In the genomic region with DNA sequence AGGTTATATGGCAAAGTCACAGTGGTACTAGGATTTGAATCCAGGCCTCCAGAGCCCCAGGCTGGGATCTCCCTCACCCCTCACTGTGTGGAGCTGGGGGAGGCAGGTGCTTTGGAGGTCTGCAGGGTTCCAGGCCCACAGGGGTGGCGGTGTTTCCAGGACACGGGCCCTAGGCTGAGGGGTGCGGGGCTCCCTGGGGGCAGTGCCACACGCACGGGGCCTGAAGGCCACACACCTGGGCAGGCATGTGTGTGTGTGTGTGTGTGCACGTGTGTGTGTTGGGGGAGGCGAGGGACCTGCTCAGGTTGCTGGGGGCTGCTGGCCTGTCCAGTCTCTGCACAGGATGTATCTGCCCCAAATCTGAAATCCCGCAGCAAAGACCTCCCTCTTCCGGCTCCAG, we compare ENCODE assay signal across 19 cellular contexts. TPM values are rescaled to one million over a fixed set of nuclear protein-coding genes. Genes with fewer than 3 reads are reported as not detected.
DNase-seq lines count a peak whose midpoint lies in the region; ATAC-seq and TF ChIP-seq lines count a peak whose summit lies in the region.
"Had no signal": no experiment of that assay in that cellular context is flagged by ENCODE, and none has a peak within 500 bp of the region (broad histone marks: within the 10 kb centered on the region; RNA-seq: fewer than 3 reads in every experiment).

No MANE protein-coding gene starts in this region.

- TF ChIP-seq CTCF in CD4-positive, alpha-beta T cell (IDR thresholded peaks at IDR 0.05): no peak

- H3K27ac ChIP-seq in CD4-positive, alpha-beta T cell (ENCODE audit: low read depth, low read length): no peak overlapping the region
- H3K27ac ChIP-seq in GM23248: no peak overlapping the region
- H3K27ac ChIP-seq: 22Rv1, A549, C4-2B had no signal

- CTCF ChIA-PET in CD4-positive, alpha-beta T cell (lab: Charles Lee): interaction anchor here (0.7 kb wide), 1 partner anchor 41 kb away, joined by 3 read pairs; no protein-coding TSS in a partner anchor

- H3K27me3 Mint-ChIP-seq in activated naive CD4-positive, alpha-beta T cell treated with anti-CD3 and anti-CD28 coated beads, Interleukin-2, amount 50 U/mL, for 24 hours: no peaks in the 10 kb centered on the region
- H3K27me3 Mint-ChIP-seq in CD4-positive, alpha-beta T cell: no peaks in the 10 kb centered on the region
- no peaks in the 10 kb centered on the region for H3K27me3 Mint-ChIP-seq in T-helper 17 cell

- no peaks in the 10 kb centered on the region for H3K36me3 ChIP-seq in GM23248 (ENCODE audit: low read depth)

- H3K4me1 ChIP-seq in GM23248 (ENCODE audit: insufficient read depth): peaks cover 17% of the 10 kb centered on the region

- H3K4me3 Mint-ChIP-seq in activated naive CD4-positive, alpha-beta T cell treated with anti-CD3 and anti-CD28 coated beads, Interleukin-2, amount 50 U/mL, for 24 hours: no peak overlapping the region
- H3K4me3 Mint-ChIP-seq in CD4-positive, alpha-beta T cell: no peak overlapping the region
- no peak overlapping the region for H3K4me3 Mint-ChIP-seq in T-helper 17 cell
- H3K4me3 Mint-ChIP-seq: CD8-positive, alpha-beta T cell; GM23338; HFFc6 had no signal

- H3K4me2 ChIP-seq in GM23248 (ENCODE audit: unreplicated experiment): no peak overlapping the region
- H3K4me2 ChIP-seq: A549, GM23338 had no signal

- in situ Hi-C loops in GM23248 (cut with MboI): no loop called here

- H3K27me3 ChIP-seq in CD4-positive, alpha-beta T cell (ENCODE audit: control insufficient read depth, insufficient read depth, low read length): no peaks in the 10 kb centered on the region
- H3K27me3 ChIP-seq in GM23248 (replicated peaks; ENCODE audit: insufficient read depth): no peaks in the 10 kb centered on the region

- no peak for DNase-seq in activated naive CD4-positive, alpha-beta T cell (lab: John Stamatoyannopoulos, UW)
- no peak for DNase-seq in CD4-positive, alpha-beta T cell
- no peak for DNase-seq in Jurkat, Clone E6-1 (ENCODE audit: low read depth, low spot score)
- DNase-seq in T-helper 17 cell: no peak
- no peak for DNase-seq in GM23248
- DNase-seq in NCI-H187 treated with DMSO at 0.1 percent for 48 hours (lab: John Stamatoyannopoulos, UW): no peak
- DNase-seq in activated CD4-positive, alpha-beta T cell treated with anti-CD3 and anti-CD28 coated beads, Interleukin-2, amount 50 U/mL, for 48 hours: no peak
- DNase-seq: AML-193, Calu3, EL, HCEC 1CT, HFFc6 had no signal

- no peak overlapping the region for H2AFZ ChIP-seq in GM23248
- H2AFZ ChIP-seq: GM23338 had no signal

- no peaks in the 10 kb centered on the region for H3K9me3 Mint-ChIP-seq in activated naive CD4-positive, alpha-beta T cell treated with anti-CD3 and anti-CD28 coated beads, Interleukin-2, amount 50 U/mL, for 24 hours
- no peaks in the 10 kb centered on the region for H3K9me3 Mint-ChIP-seq in CD4-positive, alpha-beta T cell
- H3K9me3 Mint-ChIP-seq: CD8-positive, alpha-beta T cell; GM23338; HFFc6 had no signal

- POLR2A ChIA-PET in CD4-positive, alpha-beta T cell (lab: Charles Lee): interaction anchor here (0.6 to 1.3 kb wide), 3 partner anchors 12 to 1559 kb away, joined by 3 to 5 read pairs (median 4); partner anchors contain the start of gene SH3TC1

- peaks cover 7% of the 10 kb centered on the region for H3K36me3 Mint-ChIP-seq in activated naive CD4-positive, alpha-beta T cell treated with anti-CD3 and anti-CD28 coated beads, Interleukin-2, amount 50 U/mL, for 24 hours
- peaks cover 84% of the 10 kb centered on the region for H3K36me3 Mint-ChIP-seq in CD4-positive, alpha-beta T cell (ENCODE audit: low read depth)
- peaks cover 8% of the 10 kb centered on the region for H3K36me3 Mint-ChIP-seq in T-helper 17 cell (ENCODE audit: low read depth)

- no peaks in the 10 kb centered on the region for H4K20me1 ChIP-seq in GM23248 (ENCODE audit: insufficient read depth)

- H3K4me3 ChIP-seq in Jurkat, Clone E6-1 (ENCODE audit: low read length): peak overlapping the region; percentile 1; the same call in 1 of the 2 replicates
- H3K4me3 ChIP-seq in GM23248: no peak overlapping the region
- H3K4me3 ChIP-seq: A549, GM23338 had no signal

- H3K27ac Mint-ChIP-seq in activated naive CD4-positive, alpha-beta T cell treated with anti-CD3 and anti-CD28 coated beads, Interleukin-2, amount 50 U/mL, for 24 hours: peak overlapping the region; percentile 55
- peak overlapping the region; percentile 84 for H3K27ac Mint-ChIP-seq in CD4-positive, alpha-beta T cell
- H3K27ac Mint-ChIP-seq in T-helper 17 cell: peak overlapping the region; percentile 91
- H3K27ac Mint-ChIP-seq: GM23338, HFFc6 had no signal

- WGBS in GM23248 (ENCODE audit: low coverage in 1 of 2, low lambda C conversion rate in 2 of 2, missing lambda C conversion rate in 2 of 2), 2 experiments: 80 to 81% methylated on average over 8 of the region's 9 CpGs

- intact Hi-C loops in CD4-positive, alpha-beta T cell (cut with DNase I, micrococcal nuclease): no loop called here

- H3F3A ChIP-seq in GM23248 (ENCODE audit: insufficient read depth): peaks cover 25% of the 10 kb centered on the region

- peaks cover 14% of the 10 kb centered on the region for H3K4me1 Mint-ChIP-seq in activated naive CD4-positive, alpha-beta T cell treated with anti-CD3 and anti-CD28 coated beads, Interleukin-2, amount 50 U/mL, for 24 hours
- H3K4me1 Mint-ChIP-seq in CD4-positive, alpha-beta T cell (ENCODE audit: low read depth): peaks cover 26% of the 10 kb centered on the region
- peaks cover 24% of the 10 kb centered on the region for H3K4me1 Mint-ChIP-seq in T-helper 17 cell

- H3K9ac ChIP-seq in GM23248: no peak overlapping the region

- no peak for ATAC-seq in CD4-positive, alpha-beta T cell (ENCODE audit: poor library complexity)
- no peak for ATAC-seq in T-helper 17 cell
- ATAC-seq: A549, GM23338 had no signal

- no peaks in the 10 kb centered on the region for H3K9me2 ChIP-seq in GM23248 (ENCODE audit: insufficient read depth)

- H3K9me3 ChIP-seq in CD4-positive, alpha-beta T cell (ENCODE audit: control insufficient read depth, low read length): no peaks in the 10 kb centered on the region
- no peaks in the 10 kb centered on the region for H3K9me3 ChIP-seq in T-helper 17 cell (ENCODE audit: control insufficient read depth, low read length, poor library complexity, severe bottlenecking)
- H3K9me3 ChIP-seq in GM23248 (ENCODE audit: low read depth): no peaks in the 10 kb centered on the region
- H3K9me3 ChIP-seq: A549 had no signal

- H3K79me2 ChIP-seq in GM23248 (ENCODE audit: insufficient read depth): no peaks in the 10 kb centered on the region

RNA-seq across cellular contexts. Expression of gene SH3TC1, which starts 18.8 kb away (rescaled TPM):
- total RNA-seq in CD4-positive, alpha-beta T cell: 100 to 1,000 TPM; 119 to 127 TPM
- polyA plus RNA-seq in Jurkat, Clone E6-1 (2012; ENCODE audit: insufficient read depth, insufficient read length): 16.8 TPM
- 100 to 1,000 TPM; 134 TPM for total RNA-seq in T-helper 17 cell
- total RNA-seq in GM23248 (2014; rRNA removed; shearing (Covaris generic)): 6.5 and 9.9 TPM in 2 replicates
- polyA plus RNA-seq in GM23248 (2016; fragmentation: Nextera tagmentation; extraction: Ambion mirVana): 0.57 and 2.3 TPM in 2 replicates
- total RNA-seq: G401 had no signal
- polyA plus RNA-seq: GM23338 had no signal

RNA-seq across cellular contexts. Expression of gene HTRA3, which starts 51.7 kb away (rescaled TPM):
- not detected for total RNA-seq in CD4-positive, alpha-beta T cell
- not detected for polyA plus RNA-seq in Jurkat, Clone E6-1 (2012; ENCODE audit: insufficient read depth, insufficient read length)
- not detected for total RNA-seq in T-helper 17 cell
- total RNA-seq in GM23248 (2014; rRNA removed; shearing (Covaris generic)): 3.2 and 5.9 TPM in 2 replicates
- polyA plus RNA-seq in GM23248 (2016; fragmentation: Nextera tagmentation; extraction: Ambion mirVana): 5.2 and 5.7 TPM in 2 replicates
- total RNA-seq: Calu3; CD8-positive, alpha-beta T cell had no signal

RNA-seq across cellular contexts. Expression of gene ABLIM2, which starts 59.3 kb away (rescaled TPM):
- 1 to 10 TPM; 2.5 to 2.7 TPM for total RNA-seq in CD4-positive, alpha-beta T cell
- 1.3 TPM for polyA plus RNA-seq in Jurkat, Clone E6-1 (2012; ENCODE audit: insufficient read depth, insufficient read length)
- 1 to 10 TPM; 4.1 to 4.3 TPM for total RNA-seq in T-helper 17 cell
- total RNA-seq in GM23248 (2014; rRNA removed; shearing (Covaris generic)): not detected in 2 replicates
- not detected in 2 replicates for polyA plus RNA-seq in GM23248 (2016; fragmentation: Nextera tagmentation; extraction: Ambion mirVana)

Comparison
In these comparisons a context has a peak if more than half of its experiments do, and no peak if none do; other contexts are left out.
1. RNA of gene SH3TC1, which starts 18.8 kb away (total RNA-seq): 134 TPM in T-helper 17 cell and 119 to 127 TPM in CD4-positive, alpha-beta T cell; 6.5 to 9.9 TPM in GM23248; every median in the first group is over 10 times any median in the second.
2. Peak in every context shown above with its lines, with median percentiles within 50 percentile points of each other: H3K27ac Mint-ChIP-seq.